Comparison of ENCODE assay signal across 28 cellular contexts in genomic region chr1:40431385-40431784, GRCh38.
"Had no signal": no experiment of that assay in that cellular context is flagged by ENCODE, and none has a peak within 500 bp of the region (broad histone marks: within the 10 kb centered on the region; RNA-seq: fewer than 3 reads in every experiment).

No MANE protein-coding gene starts in this region.

- H3K27ac ChIP-seq: colonic mucosa, epithelial cell of prostate, esophagus squamous epithelium, gastrocnemius medialis, heart right ventricle, left lung, lower lobe of right lung had no signal

- H3K9me3 Mint-ChIP-seq: dendritic cell treated with granulocyte-macrophage colony-stimulating factor and Interleukin-4, amounts not matched to agents 40 ng/mL and 50 ng/mL, for 4 days; effector memory CD8-positive, alpha-beta T cell; endodermal cell had no signal

- H3K27ac Mint-ChIP-seq: effector memory CD8-positive, alpha-beta T cell; endodermal cell; mesothelial cell of epicardium had no signal

- FAIRE-seq: endometrium, islet of Langerhans, keratinocyte had no signal

- H3K4me3 ChIP-seq: colonic mucosa, esophagus squamous epithelium, gastrocnemius medialis, heart right ventricle, left lung, lower lobe of right lung, mucosa of descending colon had no signal

- DNase-seq: colonic mucosa; cortex of kidney; effector CD8-positive, alpha-beta T cell; effector memory CD8-positive, alpha-beta T cell; endodermal cell; erythroblast; esophagus squamous epithelium; foreskin fibroblast; foreskin melanocyte; gastrocnemius medialis; glutamatergic neuron; head of caudate nucleus; heart right ventricle; hippocampal formation; left cardiac atrium; left lung; left ventricle myocardium superior; lower lobe of right lung; mesenchymal stem cell; mucosa of descending colon; naive B cell had no signal

- H3K4me1 ChIP-seq: colonic mucosa, esophagus squamous epithelium, gastrocnemius medialis, heart right ventricle, left lung, lower lobe of right lung had no signal

- H3K4me1 Mint-ChIP-seq: endodermal cell, mesothelial cell of epicardium had no signal

- H3K36me3 ChIP-seq: colonic mucosa, esophagus squamous epithelium, gastrocnemius medialis, heart right ventricle, left lung, lower lobe of right lung had no signal

- H3K4me3 Mint-ChIP-seq: dendritic cell treated with granulocyte-macrophage colony-stimulating factor and Interleukin-4, amounts not matched to agents 40 ng/mL and 50 ng/mL, for 4 days; effector memory CD8-positive, alpha-beta T cell; endodermal cell; mesothelial cell of epicardium; naive B cell had no signal

- H3K9me3 ChIP-seq: colonic mucosa, esophagus squamous epithelium, gastrocnemius medialis, heart right ventricle, left lung, lower lobe of right lung, mucosa of descending colon had no signal

- H3K27me3 ChIP-seq: colonic mucosa, esophagus squamous epithelium, gastrocnemius medialis, heart right ventricle, left lung had no signal

- ATAC-seq: effector memory CD8-positive, alpha-beta T cell; esophagus mucosa; gastrocnemius medialis; heart right ventricle; left cardiac atrium; left lung; left ventricle myocardium superior; lower lobe of right lung; mucosa of descending colon had no signal

- H3K36me3 Mint-ChIP-seq: mesothelial cell of epicardium had no signal

- H3K27me3 Mint-ChIP-seq: dendritic cell treated with granulocyte-macrophage colony-stimulating factor and Interleukin-4, amounts not matched to agents 40 ng/mL and 50 ng/mL, for 4 days; effector memory CD8-positive, alpha-beta T cell; naive B cell had no signal
